8 cellular contexts compared by ENCODE assay signal in the genomic region with DNA sequence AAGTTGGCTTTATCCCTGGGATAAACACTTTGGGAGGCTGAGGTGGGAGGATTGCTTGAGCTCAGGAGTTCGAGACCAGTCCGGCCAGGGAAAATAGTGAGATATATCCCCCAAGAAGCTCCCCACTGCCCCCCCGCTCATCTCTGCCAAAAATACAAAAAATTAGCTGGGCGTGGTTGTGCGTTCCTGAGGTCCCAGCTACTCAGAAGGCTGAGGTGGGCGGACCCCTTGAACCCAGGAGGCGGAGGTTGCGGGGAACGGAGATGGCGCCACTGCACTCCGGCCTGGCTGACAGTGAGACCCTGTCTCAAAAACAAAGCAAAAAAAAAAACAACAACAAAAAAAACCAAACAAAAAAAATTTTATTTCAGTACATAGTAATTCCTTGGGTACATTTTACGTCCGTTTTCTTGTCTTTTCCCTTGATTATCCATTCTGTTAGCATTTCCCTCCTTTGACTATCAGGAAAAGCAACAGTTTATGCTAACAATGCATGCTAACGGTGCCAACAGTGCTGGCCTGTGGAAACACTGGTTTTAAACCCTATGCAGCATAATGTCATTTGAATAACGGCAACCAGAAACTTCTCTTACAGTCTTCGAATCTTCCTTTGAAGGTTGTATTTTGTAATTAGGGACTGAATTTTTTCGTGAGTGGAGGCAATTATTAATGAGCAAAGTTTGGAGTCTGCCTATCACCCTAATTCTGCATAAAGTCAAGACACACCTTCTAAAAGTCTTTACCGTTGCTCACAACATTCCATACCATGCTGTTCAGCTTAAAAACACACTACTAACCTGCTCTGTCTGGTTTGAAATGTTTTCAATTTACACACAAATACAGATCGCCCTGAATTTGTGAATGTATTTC. TPM values are rescaled to one million over a fixed set of nuclear protein-coding genes. Genes with fewer than 3 reads are reported as not detected.
DNase-seq lines count a peak whose midpoint lies in the region; ATAC-seq and TF ChIP-seq lines count a peak whose summit lies in the region.

No MANE protein-coding gene starts in this region.

- TF ChIP-seq EP300 in tibial nerve (IDR thresholded peaks at IDR 0.05): no peak

- H3K36me3 ChIP-seq in Caco-2 (ENCODE audit: control insufficient read depth, insufficient read depth, low read length): no peaks in the 10 kb centered on the region
- H3K36me3 ChIP-seq in IMR-90 (ENCODE audit: control insufficient read depth, insufficient read depth, low read length): no peaks in the 10 kb centered on the region
- no peaks in the 10 kb centered on the region for H3K36me3 ChIP-seq in liver (ENCODE audit: control insufficient read depth in 4 of 4, insufficient read depth in 3 of 4, low read depth in 1 of 4, low read length in 3 of 4)
- H3K36me3 ChIP-seq in tibial nerve: no peaks in the 10 kb centered on the region

- no peak overlapping the region for H2BK20ac ChIP-seq in IMR-90 (ENCODE audit: low read depth, low read length)

- H3K4me3 ChIP-seq in Caco-2 (ENCODE audit: low read depth, low read length): peak overlapping the region; percentile 17
- H3K4me3 ChIP-seq in IMR-90 (ENCODE audit: insufficient read depth, low read depth, low read length): peak overlapping the region; percentile 19; the same call in 1 of the 2 replicates
- peak overlapping the region; percentile 91 for H3K4me3 ChIP-seq in astrocyte of the cerebellum (ENCODE audit: low read depth, low read length)
- peak overlapping the region in 2 of 3 donors; percentile 20 to 21 for H3K4me3 ChIP-seq in liver (ENCODE audit: low read depth in 1 of 3, low read length in 3 of 3)
- H3K4me3 ChIP-seq in tibial nerve: peak overlapping the region in 3 of 4 donors; percentile 73 to 100 (median 75)

- peaks cover 8% of the 10 kb centered on the region for H3K36me3 Mint-ChIP-seq in Caco-2 (ENCODE audit: insufficient read depth, unreplicated experiment)

- H3K9me3 Mint-ChIP-seq in Caco-2 (ENCODE audit: unreplicated experiment): peaks cover 15% of the 10 kb centered on the region

- peak overlapping the region; percentile 70 for H3K23ac ChIP-seq in IMR-90 (ENCODE audit: low read depth, low read length)

- TF ChIP-seq POLR2A in IMR-90 (IDR thresholded peaks at IDR 0.05; ENCODE audit: low read depth, low read length) (no peak), tibial nerve (IDR thresholded peaks at IDR 0.05) (no peak)

- peak overlapping the region; percentile 78 for H2AFZ ChIP-seq in IMR-90 (replicated peaks; ENCODE audit: low read length, poor library complexity)

- H3K14ac ChIP-seq in IMR-90 (replicated peaks; ENCODE audit: low read depth, low read length): peak overlapping the region; percentile 6

- peaks cover 6 to 28% of the 10 kb centered on the region in 2 experiments; a peak in 3 of 4 replicates for H3K79me1 ChIP-seq in IMR-90 (ENCODE audit: low read depth in 1 of 2, low read length in 2 of 2)

- H3K4me1 Mint-ChIP-seq in Caco-2 (ENCODE audit: low read depth, unreplicated experiment): peaks cover 14% of the 10 kb centered on the region

- peaks cover 10% of the 10 kb centered on the region; the same call in 1 of the 2 replicates for H4K20me1 ChIP-seq in IMR-90 (ENCODE audit: insufficient read depth, low read length)

- H4K5ac ChIP-seq in IMR-90 (ENCODE audit: low read depth, low read length): peak overlapping the region; percentile 41; the same call in 1 of the 2 replicates

- in situ Hi-C loops in IMR-90 (cut with MboI; ENCODE audit: low sequenced_read_pairs): no loop called here
- in situ Hi-C loops in astrocyte of the cerebellum (cut with HindIII; ENCODE audit: low sequenced_read_pairs): no loop called here

- H3K4me2 ChIP-seq in IMR-90 (ENCODE audit: low read depth, low read length): peak overlapping the region; percentile 54; the same call in 1 of the 2 replicates

- peak overlapping the region; percentile 55 for H3K56ac ChIP-seq in IMR-90 (ENCODE audit: extremely low read depth, insufficient read depth, low read length)

- peak overlapping the region; percentile 37; the same call in 1 of the 2 replicates for H4K91ac ChIP-seq in IMR-90 (ENCODE audit: insufficient read depth, low read depth, low read length)

- no peaks in the 10 kb centered on the region; the same call in 1 of the 2 replicates for H3K9me3 ChIP-seq in Caco-2
- H3K9me3 ChIP-seq in IMR-90 (ENCODE audit: control insufficient read depth, insufficient read depth, low read length): no peaks in the 10 kb centered on the region
- H3K9me3 ChIP-seq in liver (ENCODE audit: control insufficient read depth in 4 of 4, low read length in 3 of 4): no peaks in the 10 kb centered on the region
- H3K9me3 ChIP-seq in tibial nerve: peaks cover 0 to 10% (median 0%) of the 10 kb centered on the region in 4 donors

- H3K27me3 ChIP-seq in Caco-2 (replicated peaks; ENCODE audit: control insufficient read depth, insufficient read depth, low read length) (no peaks in the 10 kb centered on the region), IMR-90 (ENCODE audit: control insufficient read depth, insufficient read depth, low read length) (no peaks in the 10 kb centered on the region), liver (ENCODE audit: control insufficient read depth in 4 of 4, insufficient read depth in 4 of 4, low read length in 3 of 4) (no peaks in the 10 kb centered on the region), tibial nerve (no peaks in the 10 kb centered on the region)

- intact Hi-C loops in Caco-2 (cut with micrococcal nuclease; ENCODE audit: unreplicated experiment): loop anchor here (1.0 to 10.0 kb wide), 4 partner anchors 36 to 139 kb away; partner anchors contain the start of genes ABHD3 and ESCO1
- intact Hi-C loops in IMR-90 (cut with micrococcal nuclease): loop anchor here (1.0 to 10.0 kb wide), 3 partner anchors 37 to 125 kb away; partner anchors contain the start of gene SNRPD1

- POLR2A ChIA-PET in Caco-2 (lab: Charles Lee): interaction anchor here (0.6 to 1.5 kb wide), 9 partner anchors 12 to 384 kb away, joined by 3 to 29 read pairs (median 4); partner anchors contain the start of genes ABHD3 and ESCO1
- POLR2A ChIA-PET in IMR-90 (lab: Charles Lee; ENCODE audit: unreplicated experiment): interaction anchor here (0.5 to 0.6 kb wide), 3 partner anchors 20 to 134 kb away, joined by 3 to 6 read pairs (median 6); no protein-coding TSS in a partner anchor

- peak overlapping the region; percentile 95 for H3K27ac Mint-ChIP-seq in Caco-2 (ENCODE audit: unreplicated experiment)

- CTCF ChIA-PET in Caco-2 (lab: Charles Lee): interaction anchor here (0.6 to 2.8 kb wide), 6 partner anchors 13 to 139 kb away, joined by 3 to 12 read pairs (median 4); partner anchors contain the start of genes ABHD3 and ESCO1
- CTCF ChIA-PET in IMR-90 (lab: Yijun Ruan, JAX): no interaction called here

- H3K9me1 ChIP-seq in IMR-90 (ENCODE audit: insufficient read depth, low read length): no peaks in the 10 kb centered on the region

- H3K4ac ChIP-seq in IMR-90 (ENCODE audit: low read depth, low read length): peak overlapping the region; percentile 55; the same call in 1 of the 2 replicates

- H2AK9ac ChIP-seq in IMR-90 (replicated peaks; ENCODE audit: low read depth, low read length, poor library complexity): peak overlapping the region; percentile 57

- peak overlapping the region; percentile 89 for H3K4me3 Mint-ChIP-seq in Caco-2 (ENCODE audit: unreplicated experiment)

- TF ChIP-seq CTCF in Caco-2 (IDR thresholded peaks at IDR 0.05; ENCODE audit: insufficient read depth in 1 of 2, low read depth in 1 of 2, low read length in 1 of 2, severe bottlenecking in 1 of 2, unreplicated experiment in 1 of 2) (no peak), IMR-90 (conservative IDR thresholded peaks at IDR 0.05; ENCODE audit: low read depth, low read length) (no peak), astrocyte of the cerebellum (IDR thresholded peaks at IDR 0.05; ENCODE audit: low read depth, low read length, missing control alignments) (no peak), liver (IDR thresholded peaks at IDR 0.05; ENCODE audit: low read depth, low read length, missing input control) (no peak), tibial nerve (IDR thresholded peaks at IDR 0.05) (no peak)

- DNase-seq in Caco-2: no peak
- no peak for DNase-seq in IMR-90
- no peak for DNase-seq in astrocyte of the cerebellum (ENCODE audit: low read depth)
- no peak for DNase-seq in tibial nerve (ENCODE audit: low spot score in 2 of 2)
- DNase-seq in NCI-H510A (lab: John Stamatoyannopoulos, UW): no peak
- DNase-seq in GF-D8 (lab: John Stamatoyannopoulos, UW): no peak

- dilution Hi-C loops in IMR-90 (cut with HindIII; ENCODE audit: low sequenced_read_pairs, unreplicated experiment): no loop called here

- peak overlapping the region; percentile 7; the same call in 1 of the 2 replicates for H3K9ac ChIP-seq in IMR-90 (ENCODE audit: low read depth, low read length)
- H3K9ac ChIP-seq in liver (ENCODE audit: low read depth in 1 of 2, low read length in 2 of 2): peak overlapping the region in 1 of 2 donors; percentile 82

- no peak overlapping the region for H2BK120ac ChIP-seq in IMR-90 (ENCODE audit: low read depth, low read length)

- H3K4me1 ChIP-seq in Caco-2: peaks cover 6% of the 10 kb centered on the region; the same call in 1 of the 2 replicates
- H3K4me1 ChIP-seq in IMR-90 (ENCODE audit: control insufficient read depth, insufficient read depth, low read length): peaks cover 4% of the 10 kb centered on the region
- H3K4me1 ChIP-seq in liver (ENCODE audit: control insufficient read depth in 4 of 4, insufficient read depth in 4 of 4, low read length in 3 of 4): peaks cover 2 to 13% (median 11%) of the 10 kb centered on the region in 4 donors
- peaks cover 0 to 40% (median 0%) of the 10 kb centered on the region in 4 donors for H3K4me1 ChIP-seq in tibial nerve

- no peak overlapping the region for H2AK5ac ChIP-seq in IMR-90 (ENCODE audit: low read depth, low read length)

- no TSS peak for BruUV-seq in Caco-2 (replicated peaks; lab: Mats Ljungman, UMichigan)
- BruUV-seq in IMR-90 (replicated peaks; lab: Mats Ljungman, UMichigan): no TSS peak

- peak overlapping the region; percentile 1 to 77; a peak in 3 of 4 replicates for H4K8ac ChIP-seq in IMR-90 (ENCODE audit: low read depth in 2 of 2, low read length in 2 of 2)

- WGBS in IMR-90 (ENCODE audit: extremely low coverage in 2 of 2, insufficient read length in 1 of 2), 2 experiments: 73% methylated on average over 3 of the region's 19 CpGs; no CpG with 5 or more reads in 1 of the 2 experiments
- 64% methylated on average over 19 of the region's 19 CpGs for WGBS in liver
- WGBS in tibial nerve, 2 donors: 21 to 28% methylated on average over 19 of the region's 19 CpGs

- H3K27me3 Mint-ChIP-seq in Caco-2 (ENCODE audit: insufficient read depth, unreplicated experiment): no peaks in the 10 kb centered on the region

- ATAC-seq in GM21528 (IDR thresholded peaks at IDR 0.05; ENCODE audit: low FRiP score, unreplicated experiment) (peak; percentile 23), IMR-90 (ENCODE audit: low read depth) (peak; percentile 7)

- H3K27ac ChIP-seq in IMR-90 (ENCODE audit: insufficient read depth, low read length) (no peak overlapping the region), liver (ENCODE audit: low read depth in 1 of 2, low read length in 2 of 2) (peak overlapping the region in 1 of 2 donors; percentile 35), tibial nerve (peak overlapping the region; percentile 94 to 99 (median 96))

- no peak overlapping the region for H3K18ac ChIP-seq in IMR-90 (ENCODE audit: low read depth, low read length)

- TF ChIP-seq RAD21 in IMR-90 (IDR thresholded peaks at IDR 0.05; ENCODE audit: low read length) (no peak), liver (IDR thresholded peaks at IDR 0.05) (no peak)

- H2BK5ac ChIP-seq in IMR-90 (ENCODE audit: low read depth, low read length, poor library complexity, severe bottlenecking): peak overlapping the region; percentile 52

- H2BK15ac ChIP-seq in IMR-90 (ENCODE audit: low read depth, low read length): no peak overlapping the region; the same call in 2 of the 3 replicates

RNA-seq across cellular contexts. Expression of gene MIB1, which starts 0.8 kb away (rescaled TPM):
- total RNA-seq in Caco-2 (2022): 43.2 and 48.1 TPM in 2 replicates
- total RNA-seq in IMR-90 (2012; rRNA removed): 80.1 and 83.6 TPM in 2 replicates
- polyA plus RNA-seq in IMR-90 (2012; rRNA removed): 4.6 and 5.9 TPM in 2 replicates
- 1.1 and 1.5 TPM in 2 replicates for polyA plus RNA-seq in IMR-90 (2012; cell fraction: cytosol; rRNA removed)
- polyA plus RNA-seq in IMR-90 (2012; cell fraction: nucleus; rRNA removed; ENCODE audit: low replicate concordance): 1.3 and 8.3 TPM in 2 replicates
- total RNA-seq in liver: 10 to 100 TPM; 26.0 to 29.6 TPM
- 1 to 10 TPM; 2.7 to 3.9 TPM for polyA plus RNA-seq in liver
- total RNA-seq in tibial nerve: 10 to 100 TPM; 25.8 to 33.9 (median 28.4) TPM

RNA-seq across cellular contexts. Expression of gene ABHD3, which starts 35.3 kb away (rescaled TPM):
- total RNA-seq in Caco-2 (2022) (29.3 and 31.8 TPM in 2 replicates), IMR-90 (2012; rRNA removed) (3.3 and 4.5 TPM in 2 replicates), liver (10 to 100 TPM; 33.0 to 48.9 TPM), tibial nerve (10 to 100 TPM in 3 of 4 donors, 1 to 10 TPM in 1; 8.6 to 15.7 (median 12.8) TPM)
- polyA plus RNA-seq in IMR-90 (2012; rRNA removed) (4.3 and 5.5 TPM in 2 replicates), liver (10 to 100 TPM; 20.0 to 33.5 TPM)
- 0.93 and 1.2 TPM in 2 replicates for polyA plus RNA-seq in IMR-90 (2012; cell fraction: cytosol; rRNA removed)
- polyA plus RNA-seq in IMR-90 (2012; cell fraction: nucleus; rRNA removed; ENCODE audit: low replicate concordance): 5.2 and 38.9 TPM in 2 replicates

Comparison
In these comparisons a context has a peak if more than half of its experiments do, and no peak if none do; other contexts are left out.
1. H3K4me3 ChIP-seq: peak in every context shown above with its lines; median percentile 91 in astrocyte of the cerebellum; 75 in tibial nerve; 20 in liver; 19 in IMR-90; 17 in Caco-2.